ENCODE assay signal across 8 cellular contexts in the genomic region with DNA sequence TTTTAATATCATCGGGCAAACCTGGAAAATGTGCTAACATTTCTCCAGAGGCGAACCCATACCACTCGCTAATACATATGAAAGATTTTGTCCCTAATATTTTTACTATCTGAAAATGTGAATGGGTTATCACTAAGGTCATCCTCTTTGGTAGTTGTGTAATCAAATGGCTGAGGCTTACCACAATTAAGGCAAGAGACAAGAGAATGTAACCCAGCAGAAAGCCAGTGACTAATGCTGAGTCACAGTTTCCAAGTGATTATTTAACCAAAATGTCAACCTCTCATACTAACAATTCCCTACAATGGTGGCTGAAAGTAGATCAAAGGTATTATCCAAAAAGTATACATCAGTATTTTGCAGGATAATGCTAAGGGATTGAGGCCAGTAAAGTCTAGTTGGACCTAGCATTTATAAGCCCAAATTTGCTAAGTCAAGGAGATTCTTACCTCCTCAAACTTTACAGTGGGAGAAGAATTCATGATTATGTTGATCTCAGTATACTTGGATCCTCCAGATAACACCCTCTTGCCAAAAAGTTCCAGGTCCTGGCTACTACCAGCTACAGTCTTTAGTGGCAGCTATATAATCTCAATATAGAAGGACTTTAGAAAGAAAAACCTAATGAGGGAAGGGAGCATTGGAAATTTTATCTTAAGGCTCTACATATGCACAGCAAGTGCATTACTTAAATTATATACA. TPM values are rescaled to one million over a fixed set of nuclear protein-coding genes. Genes with fewer than 3 reads are reported as not detected.
DNase-seq lines count a peak whose midpoint lies in the region; ATAC-seq and TF ChIP-seq lines count a peak whose summit lies in the region.

No MANE protein-coding gene starts in this region.

- intact Hi-C loops in esophagus muscularis mucosa (cut with DNase I) = no loop called here

- peaks cover 41% of the 10 kb centered on the region for H3K4me1 ChIP-seq in SJSA1 (replicated peaks)
- peaks cover 40 to 78% (median 71%) of the 10 kb centered on the region in 4 donors for H3K4me1 ChIP-seq in esophagus muscularis mucosa
- H3K4me1 ChIP-seq in rectal smooth muscle tissue (ENCODE audit: control insufficient read depth, insufficient read depth, low read length) = peaks cover 28% of the 10 kb centered on the region

- DNase-seq in SJSA1 (ENCODE audit: low read depth in 1 of 2, low spot score in 2 of 2) (peak; percentile 51 to 84), esophagus muscularis mucosa (ENCODE audit: extremely low spot score) (no peak), KG1 (lab: John Stamatoyannopoulos, UW) (no peak)

- H3K27me3 ChIP-seq in SJSA1 (replicated peaks) (no peaks in the 10 kb centered on the region), esophagus muscularis mucosa (no peaks in the 10 kb centered on the region), rectal smooth muscle tissue (ENCODE audit: control insufficient read depth, insufficient read depth, low read length) (no peaks in the 10 kb centered on the region)

- no peak for TF ChIP-seq POLR2A in esophagus muscularis mucosa (IDR thresholded peaks at IDR 0.05; ENCODE audit: low read depth)

- TF ChIP-seq EP300 in esophagus muscularis mucosa (IDR thresholded peaks at IDR 0.05) = no peak

- no peak overlapping the region for H3K9ac ChIP-seq in rectal smooth muscle tissue (ENCODE audit: low read length)

- H3K4me3 ChIP-seq in SJSA1 (no peak overlapping the region), esophagus muscularis mucosa (no peak overlapping the region), rectal smooth muscle tissue (ENCODE audit: low read length) (no peak overlapping the region)

- H3K9me3 ChIP-seq in SJSA1 (replicated peaks) = no peaks in the 10 kb centered on the region
- H3K9me3 ChIP-seq in esophagus muscularis mucosa = no peaks in the 10 kb centered on the region

- TF ChIP-seq CTCF in 22Rv1 (IDR thresholded peaks at IDR 0.05) = no peak
- no peak for TF ChIP-seq CTCF in esophagus muscularis mucosa (IDR thresholded peaks at IDR 0.05)

- WGBS in esophagus muscularis mucosa = 78% methylated on average over 3 of the region's 3 CpGs

- no peaks in the 10 kb centered on the region for H3K36me3 ChIP-seq in SJSA1
- no peaks in the 10 kb centered on the region for H3K36me3 ChIP-seq in esophagus muscularis mucosa
- no peaks in the 10 kb centered on the region for H3K36me3 ChIP-seq in rectal smooth muscle tissue (ENCODE audit: control insufficient read depth, insufficient read depth, low read length)

- H3K27ac ChIP-seq in 22Rv1 (peak overlapping the region; percentile 66; the same call in 1 of the 2 replicates), SJSA1 (peak overlapping the region; percentile 48), esophagus muscularis mucosa (replicated peaks in 1 of 4) (peak overlapping the region; percentile 39 to 56 (median 48)), rectal smooth muscle tissue (ENCODE audit: low read depth, low read length) (peak overlapping the region; percentile 23)

- peak; percentile 43 for ATAC-seq in GM18907 (IDR thresholded peaks at IDR 0.05; ENCODE audit: unreplicated experiment)
- ATAC-seq in HG02623 (IDR thresholded peaks at IDR 0.05; ENCODE audit: unreplicated experiment) = no peak
- no peak for ATAC-seq in GM18502 (IDR thresholded peaks at IDR 0.05; ENCODE audit: poor library complexity, unreplicated experiment)

RNA-seq across cellular contexts. Expression of a gene that starts 25.6 kb away (rescaled TPM):
- total RNA-seq in SJSA1 (2014; rRNA removed; shearing (Covaris generic)) = 8.7 and 15.6 TPM in 2 replicates
- total RNA-seq in esophagus muscularis mucosa = 10 to 100 TPM; 39.5 to 53.5 (median 42.3) TPM

Comparison
In these comparisons a context has a peak if more than half of its experiments do, and no peak if none do; other contexts are left out.
1. DNase-seq: peak in SJSA1 (2 of 2); none in esophagus muscularis mucosa (single experiment) and KG1 (single experiment).
2. Peak in every context shown above with its lines, with median percentiles within 50 percentile points of each other: H3K27ac ChIP-seq.